In genomic region chr10:5985029-5985428, GRCh38 we compare ENCODE assay signal across 32 cellular contexts.
"Had no signal": no experiment of that assay in that cellular context is flagged by ENCODE, and none has a peak within 500 bp of the region (broad histone marks: within the 10 kb centered on the region; RNA-seq: fewer than 3 reads in every experiment).

No MANE protein-coding gene starts in this region.

- H3K36me3 ChIP-seq: ascending aorta, breast epithelium, cardiac muscle cell, gastrocnemius medialis, heart left ventricle, WERI-Rb-1 had no signal

- H3K27me3 Mint-ChIP-seq: activated B cell treated with CpG ODN at 0.5 μM for 24 hours; activated T-cell treated with anti-CD3 and anti-CD28 coated beads, Interleukin-2, amount 50 U/mL, for 24 hours had no signal

- H3K4me3 Mint-ChIP-seq: activated B cell treated with CpG ODN at 0.5 μM for 24 hours; activated naive CD4-positive, alpha-beta T cell treated with anti-CD3 and anti-CD28 coated beads, Interleukin-2, amount 10 ng/mL, durations not matched to agents 7 days and 5 days; activated naive CD8-positive, alpha-beta T cell treated with anti-CD3 and anti-CD28 coated beads, Interleukin-2, amount 10 ng/mL, durations not matched to agents 7 days and 5 days; activated T-cell treated with anti-CD3 and anti-CD28 coated beads, Interleukin-2, amount 50 U/mL, for 24 hours; activated T-cell treated with anti-CD3 and anti-CD28 coated beads, Interleukin-2, amount 50 U/mL, for 72 hours; brain; effector memory CD8-positive, alpha-beta T cell; T-helper 17 cell; T-helper 2 cell treated with Interferon-gamma antibody and Interleukin-4, amounts not matched to agents 5 μg/mL and 100 μg/mL, for 36 hours had no signal

- H3K36me3 Mint-ChIP-seq: activated naive CD4-positive, alpha-beta T cell treated with anti-CD3 and anti-CD28 coated beads, Interleukin-2, amount 50 U/mL, for 72 hours; brain had no signal

- H3K9me3 ChIP-seq: ascending aorta, breast epithelium, gastrocnemius medialis, heart left ventricle had no signal

- DNase-seq: activated B cell treated with CpG ODN at 0.5 μM for 24 hours; activated CD4-positive, alpha-beta T cell treated with anti-CD3 and anti-CD28 coated beads for 48 hours; activated CD4-positive, alpha-beta T cell treated with anti-CD3 and anti-CD28 coated beads, Interleukin-2, amount 50 U/mL, for 1 hour; activated CD4-positive, alpha-beta T cell treated with anti-CD3 and anti-CD28 coated beads, Interleukin-2, amount 50 U/mL, for 48 hours; activated gamma-delta T cell; activated naive CD4-positive, alpha-beta T cell; activated naive CD4-positive, alpha-beta T cell treated with anti-CD3 and anti-CD28 coated beads, Interleukin-2, amount 10 ng/mL, durations not matched to agents 7 days and 5 days; activated naive CD8-positive, alpha-beta T cell treated with anti-CD3 and anti-CD28 coated beads, Interleukin-2, amount 10 ng/mL, durations not matched to agents 7 days and 5 days; activated T-cell treated with anti-CD3 and anti-CD28 coated beads, Interleukin-2, amount 50 U/mL, for 24 hours; activated T-cell treated with anti-CD3 and anti-CD28 coated beads, Interleukin-2, amount 50 U/mL, for 72 hours; central memory CD4-positive, alpha-beta T cell; cerebellar nuclear complex; cortex of kidney; dermis blood vessel endothelial cell; effector CD4-positive, alpha-beta T cell; effector memory CD8-positive, alpha-beta T cell; erythroblast; foreskin keratinocyte; gastrocnemius medialis; glutamatergic neuron; heart left ventricle; T-helper 1 cell; T-helper 17 cell; T1000; WERI-Rb-1 had no signal

- H3K27ac ChIP-seq: ascending aorta, breast epithelium, cardiac muscle cell, foreskin keratinocyte, gastrocnemius medialis, WERI-Rb-1 had no signal

- H3K4me1 Mint-ChIP-seq: brain had no signal

- H3K27me3 ChIP-seq: ascending aorta, breast epithelium, gastrocnemius medialis, heart left ventricle had no signal

- H3K4me1 ChIP-seq: ascending aorta, breast epithelium, foreskin keratinocyte, gastrocnemius medialis had no signal

- H3K4me3 ChIP-seq: ascending aorta, breast epithelium, cardiac muscle cell, gastrocnemius medialis, heart left ventricle had no signal

- ATAC-seq: activated CD4-positive, CD25-positive, alpha-beta regulatory T cell treated with anti-CD3 and anti-CD28 coated beads, Interleukin-2, amount 50 U/mL, for 24 hours; activated naive CD4-positive, alpha-beta T cell treated with anti-CD3 and anti-CD28 coated beads, Interleukin-2, amount 50 U/mL, for 72 hours; activated T-cell treated with anti-CD3 and anti-CD28 coated beads, Interleukin-2, amount 50 U/mL, for 72 hours; effector memory CD8-positive, alpha-beta T cell; foreskin keratinocyte; gastrocnemius medialis; T-helper 17 cell had no signal

- H3K9me3 Mint-ChIP-seq: activated B cell treated with CpG ODN at 0.5 μM for 24 hours; activated naive CD4-positive, alpha-beta T cell treated with anti-CD3 and anti-CD28 coated beads, Interleukin-2, amount 10 ng/mL, durations not matched to agents 7 days and 5 days; activated naive CD4-positive, alpha-beta T cell treated with anti-CD3 and anti-CD28 coated beads, Interleukin-2, amount 50 U/mL, for 72 hours; activated naive CD8-positive, alpha-beta T cell treated with anti-CD3 and anti-CD28 coated beads, Interleukin-2, amount 10 ng/mL, durations not matched to agents 7 days and 5 days; activated T-cell treated with anti-CD3 and anti-CD28 coated beads, Interleukin-2, amount 50 U/mL, for 24 hours; activated T-cell treated with anti-CD3 and anti-CD28 coated beads, Interleukin-2, amount 50 U/mL, for 72 hours; brain; effector memory CD8-positive, alpha-beta T cell; T-helper 2 cell treated with Interferon-gamma antibody and Interleukin-4, amounts not matched to agents 5 μg/mL and 100 μg/mL, for 36 hours had no signal

- H3K27ac Mint-ChIP-seq: activated B cell treated with CpG ODN at 0.5 μM for 24 hours; activated naive CD4-positive, alpha-beta T cell treated with anti-CD3 and anti-CD28 coated beads, Interleukin-2, amount 10 ng/mL, durations not matched to agents 7 days and 5 days; activated naive CD4-positive, alpha-beta T cell treated with anti-CD3 and anti-CD28 coated beads, Interleukin-2, amount 50 U/mL, for 72 hours; activated naive CD8-positive, alpha-beta T cell treated with anti-CD3 and anti-CD28 coated beads, Interleukin-2, amount 10 ng/mL, durations not matched to agents 7 days and 5 days; activated T-cell treated with anti-CD3 and anti-CD28 coated beads, Interleukin-2, amount 50 U/mL, for 24 hours; activated T-cell treated with anti-CD3 and anti-CD28 coated beads, Interleukin-2, amount 50 U/mL, for 72 hours; brain; effector memory CD8-positive, alpha-beta T cell; T-helper 17 cell; T-helper 2 cell treated with Interferon-gamma antibody and Interleukin-4, amounts not matched to agents 5 μg/mL and 100 μg/mL, for 36 hours had no signal
